In the genomic region with DNA sequence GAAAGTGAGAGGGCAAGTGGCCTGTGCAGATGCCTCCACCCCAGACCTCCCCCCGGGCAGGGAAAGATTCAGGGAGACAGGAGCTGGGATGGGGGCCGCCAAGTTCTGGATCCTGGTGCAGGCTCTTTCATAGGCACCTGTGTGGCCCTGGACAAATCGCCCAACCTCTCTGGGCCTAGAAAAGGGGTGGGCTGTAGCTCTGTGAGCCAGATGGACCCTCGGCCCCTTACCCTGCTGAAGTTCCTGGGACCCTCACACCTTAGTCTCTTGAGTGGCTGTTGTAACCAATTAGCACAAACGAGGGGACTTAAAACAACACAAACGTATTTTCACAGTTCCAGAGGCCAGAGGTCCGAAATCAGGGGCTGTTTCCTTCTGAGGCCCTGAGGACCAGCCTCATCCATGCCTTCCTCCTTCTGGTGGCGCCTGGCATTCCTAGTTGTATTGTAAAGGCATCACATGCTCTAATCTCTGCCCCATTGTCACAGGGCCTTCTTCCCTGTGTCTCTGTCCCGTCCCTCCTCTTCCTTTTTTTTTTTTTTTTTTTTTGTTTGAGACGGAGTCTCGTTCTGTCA, we compare ENCODE assay signal across 10 cellular contexts.
DNase-seq lines count a peak whose midpoint lies in the region; ATAC-seq and TF ChIP-seq lines count a peak whose summit lies in the region.
"Had no signal": no experiment of that assay in that cellular context is flagged by ENCODE, and none has a peak within 500 bp of the region (broad histone marks: within the 10 kb centered on the region; RNA-seq: fewer than 3 reads in every experiment).

No MANE protein-coding gene starts in this region.

- peaks cover 15% of the 10 kb centered on the region for H3K36me3 Mint-ChIP-seq in CD4-positive, CD25-positive, alpha-beta regulatory T cell
- peaks cover 23% of the 10 kb centered on the region for H3K36me3 Mint-ChIP-seq in activated T-helper 1 cell treated with anti-CD3 and anti-CD28 coated beads, Interleukin-12 subunit alpha, Interleukin-12 subunit beta, Interleukin-2, Interleukin-4 antibody, amounts not matched to agents 30 ng/mL and 10 ng/mL and 1 ng/mL, durations not matched to agents 14 hours and 24 hours and 36 hours (ENCODE audit: low read depth)
- peaks cover 18% of the 10 kb centered on the region for H3K36me3 Mint-ChIP-seq in nephron progenitor cell (ENCODE audit: low read depth)

- H3K9me3 Mint-ChIP-seq in CD4-positive, CD25-positive, alpha-beta regulatory T cell, result peaks cover 0 to 2% (median 0%) of the 10 kb centered on the region in 7 donors
- no peaks in the 10 kb centered on the region for H3K9me3 Mint-ChIP-seq in activated T-helper 1 cell treated with anti-CD3 and anti-CD28 coated beads, Interleukin-12 subunit alpha, Interleukin-12 subunit beta, Interleukin-2, Interleukin-4 antibody, amounts not matched to agents 30 ng/mL and 10 ng/mL and 1 ng/mL, durations not matched to agents 14 hours and 24 hours and 36 hours
- H3K9me3 Mint-ChIP-seq in nephron progenitor cell, result no peaks in the 10 kb centered on the region
- H3K9me3 Mint-ChIP-seq: activated CD4-positive, alpha-beta memory T cell treated with anti-CD3 and anti-CD28 coated beads, Interleukin-2, amount 10 ng/mL, durations not matched to agents 7 days and 5 days had no signal

- no peaks in the 10 kb centered on the region for H3K27me3 ChIP-seq in BLaER1
- no peaks in the 10 kb centered on the region for H3K27me3 ChIP-seq in CD4-positive, CD25-positive, alpha-beta regulatory T cell (ENCODE audit: control insufficient read depth, insufficient read depth, low read length)

- H3K36me3 ChIP-seq in BLaER1, result peaks cover 97% of the 10 kb centered on the region
- peaks cover 73% of the 10 kb centered on the region for H3K36me3 ChIP-seq in CD4-positive, CD25-positive, alpha-beta regulatory T cell (ENCODE audit: control insufficient read depth, insufficient read depth, low read length)

- peak overlapping the region in 2 of 3 donors; percentile 26 to 62 for H3K27ac Mint-ChIP-seq in CD4-positive, CD25-positive, alpha-beta regulatory T cell
- H3K27ac Mint-ChIP-seq in activated T-helper 1 cell treated with anti-CD3 and anti-CD28 coated beads, Interleukin-12 subunit alpha, Interleukin-12 subunit beta, Interleukin-2, Interleukin-4 antibody, amounts not matched to agents 30 ng/mL and 10 ng/mL and 1 ng/mL, durations not matched to agents 14 hours and 24 hours and 36 hours, result peak overlapping the region; percentile 67
- H3K27ac Mint-ChIP-seq in nephron progenitor cell, result peak overlapping the region; percentile 89

- no peak for ATAC-seq in CD4-positive, CD25-positive, alpha-beta regulatory T cell (ENCODE audit: low read depth in 2 of 2)

- 0 out of 2 replicates have a peak overlapping the region, but pooled peaks have one; percentile 11 for H3K9ac ChIP-seq in BLaER1
- H3K9ac ChIP-seq: KMS-11 had no signal

- peaks cover 81% of the 10 kb centered on the region for H4K20me1 ChIP-seq in BLaER1

- H3K9me3 ChIP-seq in BLaER1, result no peaks in the 10 kb centered on the region
- H3K9me3 ChIP-seq in CD4-positive, CD25-positive, alpha-beta regulatory T cell (ENCODE audit: control insufficient read depth in 2 of 2, low read length in 2 of 2), result no peaks in the 10 kb centered on the region

- no peaks in the 10 kb centered on the region for H3K27me3 Mint-ChIP-seq in CD4-positive, CD25-positive, alpha-beta regulatory T cell
- H3K27me3 Mint-ChIP-seq in activated T-helper 1 cell treated with anti-CD3 and anti-CD28 coated beads, Interleukin-12 subunit alpha, Interleukin-12 subunit beta, Interleukin-2, Interleukin-4 antibody, amounts not matched to agents 30 ng/mL and 10 ng/mL and 1 ng/mL, durations not matched to agents 14 hours and 24 hours and 36 hours (ENCODE audit: insufficient read depth), result no peaks in the 10 kb centered on the region
- H3K27me3 Mint-ChIP-seq in nephron progenitor cell (ENCODE audit: low read depth, poor library complexity), result no peaks in the 10 kb centered on the region
- H3K27me3 Mint-ChIP-seq: activated CD4-positive, alpha-beta memory T cell treated with anti-CD3 and anti-CD28 coated beads, Interleukin-2, amount 10 ng/mL, durations not matched to agents 7 days and 5 days had no signal

- H3K4me3 Mint-ChIP-seq in CD4-positive, CD25-positive, alpha-beta regulatory T cell, result no peak overlapping the region
- no peak overlapping the region for H3K4me3 Mint-ChIP-seq in activated T-helper 1 cell treated with anti-CD3 and anti-CD28 coated beads, Interleukin-12 subunit alpha, Interleukin-12 subunit beta, Interleukin-2, Interleukin-4 antibody, amounts not matched to agents 30 ng/mL and 10 ng/mL and 1 ng/mL, durations not matched to agents 14 hours and 24 hours and 36 hours
- no peak overlapping the region for H3K4me3 Mint-ChIP-seq in nephron progenitor cell
- H3K4me3 Mint-ChIP-seq: activated CD4-positive, alpha-beta memory T cell treated with anti-CD3 and anti-CD28 coated beads, Interleukin-2, amount 10 ng/mL, durations not matched to agents 7 days and 5 days had no signal

- TF ChIP-seq CTCF in nephron progenitor cell (IDR thresholded peaks at IDR 0.05), result no peak

- H3K4me1 ChIP-seq in BLaER1, result peaks cover 75% of the 10 kb centered on the region
- H3K4me1 ChIP-seq in CD4-positive, CD25-positive, alpha-beta regulatory T cell (ENCODE audit: control insufficient read depth, insufficient read depth, low read length, poor library complexity, severe bottlenecking), result peaks cover 18% of the 10 kb centered on the region

- H3K27ac ChIP-seq in BLaER1, result 0 out of 2 replicates have a peak overlapping the region, but pooled peaks have one; percentile 20
- H3K27ac ChIP-seq in CD4-positive, CD25-positive, alpha-beta regulatory T cell (ENCODE audit: insufficient read depth, low read length, poor library complexity, severe bottlenecking), result no peak overlapping the region

- peak overlapping the region; percentile 74 for H3K4me2 ChIP-seq in BLaER1
- H3K4me2 ChIP-seq: KMS-11 had no signal

- no peak for DNase-seq in CD4-positive, CD25-positive, alpha-beta regulatory T cell
- no peak for DNase-seq in activated T-helper 1 cell treated with anti-CD3 and anti-CD28 coated beads, Interleukin-12 subunit alpha, Interleukin-12 subunit beta, Interleukin-2, Interleukin-4 antibody, amounts not matched to agents 30 ng/mL and 10 ng/mL and 1 ng/mL, durations not matched to agents 14 hours and 24 hours and 36 hours (ENCODE audit: low spot score)
- no peak for DNase-seq in nephron progenitor cell
- DNase-seq in AG08396 (ENCODE audit: low spot score), result no peak
- DNase-seq in OCI-M2 (lab: John Stamatoyannopoulos, UW; ENCODE audit: unreplicated experiment), result no peak
- no peak for DNase-seq in NCI-H1048 (lab: John Stamatoyannopoulos, UW)
- DNase-seq: activated CD4-positive, alpha-beta memory T cell treated with anti-CD3 and anti-CD28 coated beads, Interleukin-2, amount 10 ng/mL, durations not matched to agents 7 days and 5 days; NCI-H2029 treated with DMSO at 0.1 percent for 48 hours had no signal

- H3K4me1 Mint-ChIP-seq in CD4-positive, CD25-positive, alpha-beta regulatory T cell, result peaks cover 4 to 35% (median 8%) of the 10 kb centered on the region in 4 donors
- peaks cover 14% of the 10 kb centered on the region for H3K4me1 Mint-ChIP-seq in activated T-helper 1 cell treated with anti-CD3 and anti-CD28 coated beads, Interleukin-12 subunit alpha, Interleukin-12 subunit beta, Interleukin-2, Interleukin-4 antibody, amounts not matched to agents 30 ng/mL and 10 ng/mL and 1 ng/mL, durations not matched to agents 14 hours and 24 hours and 36 hours (ENCODE audit: low read depth)
- H3K4me1 Mint-ChIP-seq in nephron progenitor cell, result peaks cover 10% of the 10 kb centered on the region

- intact Hi-C loops in activated T-helper 1 cell treated with anti-CD3 and anti-CD28 coated beads, Interleukin-12 subunit alpha, Interleukin-12 subunit beta, Interleukin-2, Interleukin-4 antibody, amounts not matched to agents 30 ng/mL and 10 ng/mL and 1 ng/mL, durations not matched to agents 14 hours and 24 hours and 36 hours (cut with micrococcal nuclease), result no loop called here

- no peak overlapping the region for H3K4me3 ChIP-seq in BLaER1
- no peak overlapping the region for H3K4me3 ChIP-seq in CD4-positive, CD25-positive, alpha-beta regulatory T cell (ENCODE audit: low read depth, low read length)
